ENCODE assay signal across 1 cellular context in genomic region chr3:4752201-4753072, GRCh38.
TF ChIP-seq lines count a peak whose summit lies in the region.

No MANE protein-coding gene starts in this region.

TF ChIP-seq in K562, 482 proteins besides CTCF, POLR2A, EP300 and RAD21 (continued from another document):
- TF ChIP-seq CHD4 (IDR thresholded peaks at IDR 0.05; ENCODE audit: insufficient read depth, insufficient replicate concordance, low read depth, low read length, poor library complexity, severe bottlenecking): no peak
- TF ChIP-seq ZNF639 (CRISPR knock-in tag; conservative IDR thresholded peaks at IDR 0.05 in 1 of 2, IDR thresholded peaks at IDR 0.05 in 1 of 2): peak in 1 of 2 experiments; percentile 28; a peak in 1 of 4 replicates
- no peak for TF ChIP-seq MYNN (IDR thresholded peaks at IDR 0.05)
- no peak for TF ChIP-seq MYNN (CRISPR knock-in tag; IDR thresholded peaks at IDR 0.05)
- no peak for TF ChIP-seq KAT8 (IDR thresholded peaks at IDR 0.05; ENCODE audit: low read depth)
- no peak for TF ChIP-seq ARID1B (IDR thresholded peaks at IDR 0.05)
- no peak for TF ChIP-seq NCOA2 (IDR thresholded peaks at IDR 0.05; ENCODE audit: partially characterized antibody in 2 of 2)
- TF ChIP-seq ZNF445 (CRISPR knock-in tag; IDR thresholded peaks at IDR 0.05; ENCODE audit: low read depth): no peak
